In the genomic region with DNA sequence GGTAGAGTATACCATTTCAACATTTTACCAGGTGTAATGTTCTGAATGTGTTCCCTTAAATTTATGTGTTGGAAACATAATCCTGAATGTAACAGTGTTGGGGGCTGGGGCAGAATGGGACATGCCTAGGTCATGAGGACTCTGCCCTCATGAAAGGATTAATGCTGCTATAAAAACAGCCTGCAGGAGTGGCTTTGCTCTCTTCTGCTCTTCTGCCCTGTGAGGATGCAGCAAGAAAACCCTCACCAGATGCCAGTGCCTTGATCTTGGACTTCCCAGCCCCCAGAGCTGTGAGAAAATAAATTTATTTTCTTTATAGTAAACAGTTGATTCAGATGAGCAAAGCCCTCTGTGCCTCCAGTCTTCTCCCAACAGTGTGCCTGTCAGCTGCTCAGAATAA, we compare ENCODE assay signal across 28 cellular contexts.
"Had no signal": no experiment of that assay in that cellular context is flagged by ENCODE, and none has a peak within 500 bp of the region (broad histone marks: within the 10 kb centered on the region; RNA-seq: fewer than 3 reads in every experiment).

No MANE protein-coding gene starts in this region.

- ATAC-seq: left cardiac atrium; left lung; lower lobe of right lung; naive thymus-derived CD4-positive, alpha-beta T cell; natural killer cell treated with Interleukin-12 subunit alpha and Interleukin-12 subunit beta and Interleukin-15 and Interleukin-18, amount 100 ng/mL, for 72 hours; right cardiac atrium; stimulated activated memory B cell treated with anti-CD40 and anti-IgM and Interleukin-4, amounts not matched to agents 10 μg/mL and 1 μg/mL and 100 μg/mL, for 72 hours; stimulated activated naive CD8-positive, alpha-beta T cell treated with anti-CD3 and anti-CD28 coated beads, Interleukin-15, amount 100 ng/mL, for 72 hours had no signal

- H3K4me3 ChIP-seq: left lung, lower lobe of right lung, ovary, prostate gland, sigmoid colon, smooth muscle cell, tibial nerve, upper lobe of left lung, vagina had no signal

- FAIRE-seq: keratinocyte had no signal

- DNase-seq: hippocampal formation; kidney glomerular epithelial cell; left cardiac atrium; left lung; lower lobe of right lung; mammary epithelial cell; mesenchymal stem cell; naive thymus-derived CD4-positive, alpha-beta T cell; ovary; posterior cingulate gyrus; retina; right cardiac atrium; sigmoid colon; stimulated activated CD4-positive, alpha-beta T cell treated with anti-CD3 and anti-CD28 coated beads, Interleukin-1b, Interleukin-23, amount 100 ng/mL, for 48 hours; stimulated activated CD4-positive, alpha-beta T cell treated with anti-CD3 and anti-CD28 coated beads, Interleukin-2, amount 100 ng/mL, for 48 hours; stimulated activated CD4-positive, alpha-beta T cell treated with anti-CD3 and anti-CD28 coated beads, Interleukin-4, amount 100 ng/mL, for 4 hours; stimulated activated CD8-positive, alpha-beta memory T cell treated with anti-CD3 and anti-CD28 coated beads, Interleukin-4, amount 100 ng/mL, for 48 hours; stimulated activated naive CD4-positive, alpha-beta T cell treated with Interleukin-2 at 50 U/mL for 16 hours; stimulated activated naive CD8-positive, alpha-beta T cell treated with anti-CD3 and anti-CD28 coated beads, Interleukin-15, amount 100 ng/mL, for 72 hours; substantia nigra; upper lobe of left lung had no signal

- H3K27me3 ChIP-seq: left lung, ovary, sigmoid colon, tibial nerve, upper lobe of left lung, vagina had no signal

- H3K9me3 ChIP-seq: ovary, prostate gland, sigmoid colon, upper lobe of left lung, vagina had no signal

- H3K27ac ChIP-seq: left lung, lower lobe of right lung, ovary, prostate gland, sigmoid colon, upper lobe of left lung, vagina had no signal

- H3K4me1 ChIP-seq: left lung, lower lobe of right lung, prostate gland, sigmoid colon, tibial nerve, upper lobe of left lung, vagina had no signal

- H3K36me3 ChIP-seq: left lung, lower lobe of right lung, ovary, prostate gland, sigmoid colon, tibial nerve, upper lobe of left lung, vagina had no signal
